In genomic region chr17:75034236-75034908, GRCh38 we compare ENCODE assay signal across 8 cellular contexts. TPM values are rescaled to one million over a fixed set of nuclear protein-coding genes. Genes with fewer than 3 reads are reported as not detected.
DNase-seq lines count a peak whose midpoint lies in the region; ATAC-seq and TF ChIP-seq lines count a peak whose summit lies in the region.

No MANE protein-coding gene starts in this region.

- 1 to 2% (median 1%) methylated on average over 24 to 43 of the region's 43 CpGs for WGBS in heart left ventricle, 4 donors
- WGBS in trophoblast cell (ENCODE audit: extremely low coverage, insufficient coverage, insufficient read length), result no CpG with 5 or more reads among the region's 43 CpGs

- H3K18ac ChIP-seq in trophoblast cell (ENCODE audit: low read length), result peak overlapping the region; percentile 36

- H3K27me3 ChIP-seq in adipocyte (replicated peaks; ENCODE audit: control insufficient read depth, insufficient read depth, low read length) (no peaks in the 10 kb centered on the region), heart left ventricle (no peaks in the 10 kb centered on the region), trophoblast cell (ENCODE audit: insufficient read depth, low read length) (no peaks in the 10 kb centered on the region), tibial artery (no peaks in the 10 kb centered on the region)

- H2BK5ac ChIP-seq in trophoblast cell (ENCODE audit: low read depth, low read length, poor library complexity), result peak overlapping the region; percentile 47

- H2AFZ ChIP-seq in trophoblast cell (ENCODE audit: insufficient read depth, low read length, poor library complexity), result peak overlapping the region; percentile 88

- no peak overlapping the region for H3K23ac ChIP-seq in trophoblast cell (ENCODE audit: low read length)

- no peak overlapping the region for H2BK12ac ChIP-seq in trophoblast cell (ENCODE audit: low read length)

- H3K9ac ChIP-seq in adipocyte (ENCODE audit: low read length) (peak overlapping the region; percentile 97), trophoblast cell (ENCODE audit: low read length) (peak overlapping the region; percentile 87)

- H3K4ac ChIP-seq in trophoblast cell (ENCODE audit: low read depth, low read length), result peak overlapping the region; percentile 57

- TF ChIP-seq CTCF in heart left ventricle (IDR thresholded peaks at IDR 0.05) (peak in 2 of 12 donors; percentile 6 to 15), tibial artery (IDR thresholded peaks at IDR 0.05) (peak in 1 of 2 experiments; percentile 6)

- peak overlapping the region; percentile 22 for H4K12ac ChIP-seq in trophoblast cell (ENCODE audit: low read depth, low read length)

- no peak for TF ChIP-seq POLR2A in heart left ventricle (IDR thresholded peaks at IDR 0.05)

- DNase-seq in ELR (ENCODE audit: low read depth) (peak; percentile 93), NCI-H1417 treated with DMSO at 0.1 percent for 48 hours (lab: John Stamatoyannopoulos, UW) (peak; percentile 65), SW480 (ENCODE audit: low spot score) (peak; percentile 93), adipocyte (ENCODE audit: low read depth) (peak; percentile 89), heart left ventricle (peak; percentile 84 to 90 (median 88)), trophoblast cell (peak; percentile 89 to 94), tibial artery (peak; percentile 89 to 93)

- H3K4me3 ChIP-seq in adipocyte (ENCODE audit: low read length) (peak overlapping the region; percentile 97), heart left ventricle (peak overlapping the region; percentile 47 to 83 (median 68)), trophoblast cell (ENCODE audit: low read depth, low read length) (peak overlapping the region; percentile 90), tibial artery (peak overlapping the region; percentile 71 to 96)

- peak overlapping the region; percentile 63 for H3K14ac ChIP-seq in trophoblast cell (ENCODE audit: low read length)

- peak overlapping the region; percentile 65 for H2BK120ac ChIP-seq in trophoblast cell (ENCODE audit: insufficient read depth, low read length, poor library complexity)

- H3K79me2 ChIP-seq in trophoblast cell (ENCODE audit: control insufficient read depth, insufficient read depth, low read length, poor library complexity), result peaks cover 5% of the 10 kb centered on the region

- intact Hi-C loops in heart left ventricle (cut with DNase I) (loop anchor here in 9 of 10 donors (2.0 to 10.0 kb wide), 8 partner anchors 22 to 220 kb away; partner anchors contain the start of genes CDR2L (in 3 of the 9), HID1 (in 1 of the 9) and MRPL58 (in 1 of the 9)), tibial artery (cut with DNase I; ENCODE audit: low total_unique reads) (loop anchor here (5.0 kb wide), 1 partner anchor 47 kb away; the partner anchor contains the start of gene CDR2L)

- H3K9me3 ChIP-seq in adipocyte (ENCODE audit: control insufficient read depth, low read length) (peaks cover 11% of the 10 kb centered on the region), heart left ventricle (peaks cover 0 to 6% (median 0%) of the 10 kb centered on the region in 12 donors), trophoblast cell (ENCODE audit: insufficient read depth, low read depth, low read length) (peaks cover 8% of the 10 kb centered on the region), tibial artery (no peaks in the 10 kb centered on the region)

- peak overlapping the region; percentile 67 for H4K91ac ChIP-seq in trophoblast cell (ENCODE audit: low read depth, low read length)

- H3K79me1 ChIP-seq in trophoblast cell (ENCODE audit: low read length), result peaks cover 10% of the 10 kb centered on the region

- no peak overlapping the region for H2AK5ac ChIP-seq in trophoblast cell (ENCODE audit: low read length)

- H3K4me2 ChIP-seq in trophoblast cell (ENCODE audit: low read length), result peak overlapping the region; percentile 67

- H3K36me3 ChIP-seq in adipocyte (ENCODE audit: control insufficient read depth, insufficient read depth, low read length, severe bottlenecking) (peaks cover 12% of the 10 kb centered on the region), heart left ventricle (peaks cover 0 to 20% (median 14%) of the 10 kb centered on the region in 9 donors), trophoblast cell (ENCODE audit: control insufficient read depth in 1 of 2, insufficient read depth in 2 of 2, low read length in 2 of 2) (peaks cover 6 to 9% of the 10 kb centered on the region in 2 experiments), tibial artery (peaks cover 11 to 14% (median 13%) of the 10 kb centered on the region in 3 donors)

- peaks cover 38% of the 10 kb centered on the region for H3K4me1 ChIP-seq in adipocyte (ENCODE audit: control insufficient read depth, insufficient read depth, low read length)
- H3K4me1 ChIP-seq in heart left ventricle, result peaks cover 0 to 50% (median 31%) of the 10 kb centered on the region in 12 donors
- peaks cover 0 to 10% of the 10 kb centered on the region in 2 experiments for H3K4me1 ChIP-seq in trophoblast cell (ENCODE audit: control insufficient read depth in 1 of 2, insufficient read depth in 2 of 2, low read length in 2 of 2)
- peaks cover 0 to 30% (median 22%) of the 10 kb centered on the region in 4 donors for H3K4me1 ChIP-seq in tibial artery

- peak; percentile 39 for ATAC-seq in HG02571 (IDR thresholded peaks at IDR 0.05; ENCODE audit: unreplicated experiment)
- peak; percentile 69 to 79 (median 75) for ATAC-seq in heart left ventricle

- H4K8ac ChIP-seq in trophoblast cell (ENCODE audit: low read depth, low read length), result peak overlapping the region; percentile 56

- H3K27ac ChIP-seq in heart left ventricle (peak overlapping the region; percentile 69 to 96 (median 86)), trophoblast cell (ENCODE audit: low read depth, low read length) (peak overlapping the region; percentile 69), tibial artery (peak overlapping the region; percentile 95 to 97)

RNA-seq across cellular contexts. Expression of gene ATP5PD, which starts 12.4 kb away (rescaled TPM):
- 1,000 to 10,000 TPM in 1 of 9 donors, 100 to 1,000 TPM in 8; 597 to 1,208 (median 875) TPM for total RNA-seq in heart left ventricle
- polyA plus RNA-seq in heart left ventricle, result 1,000 to 10,000 TPM in 1 of 2 donors, 100 to 1,000 TPM in 1; 725 to 2,623 TPM
- 250 and 260 TPM in 2 replicates for polyA plus RNA-seq in trophoblast cell (2013)

RNA-seq across cellular contexts. Expression of gene KCTD2, which starts 12.7 kb away (rescaled TPM):
- 10 to 100 TPM; 19.8 to 37.7 (median 31.5) TPM for total RNA-seq in heart left ventricle
- polyA plus RNA-seq in heart left ventricle, result 10 to 100 TPM; 15.7 to 38.7 TPM
- 17.4 and 18.4 TPM in 2 replicates for polyA plus RNA-seq in trophoblast cell (2013)

RNA-seq across cellular contexts. Expression of gene MRPL58, which starts 21.9 kb away (rescaled TPM):
- total RNA-seq in heart left ventricle, result 10 to 100 TPM; 41.0 to 89.4 (median 55.8) TPM
- polyA plus RNA-seq in heart left ventricle, result 10 to 100 TPM; 82.0 to 93.8 TPM
- polyA plus RNA-seq in trophoblast cell (2013), result 24.9 and 25.0 TPM in 2 replicates

RNA-seq across cellular contexts. Expression of gene CDR2L, which starts 46.9 kb away (rescaled TPM):
- total RNA-seq in heart left ventricle, result 10 to 100 TPM; 13.0 to 56.4 (median 18.1) TPM
- 10 to 100 TPM; 13.6 to 19.1 TPM for polyA plus RNA-seq in heart left ventricle
- 12.8 and 13.2 TPM in 2 replicates for polyA plus RNA-seq in trophoblast cell (2013)

RNA-seq across cellular contexts. Expression of gene SLC16A5, which starts 53.4 kb away (rescaled TPM):
- 10 to 100 TPM in 6 of 9 donors, 1 to 10 TPM in 3; 4.8 to 23.3 (median 11.1) TPM for total RNA-seq in heart left ventricle
- polyA plus RNA-seq in heart left ventricle, result 1 to 10 TPM; 4.3 to 7.8 TPM
- polyA plus RNA-seq in trophoblast cell (2013), result 18.8 and 19.2 TPM in 2 replicates

Comparison
In these comparisons a context has a peak if more than half of its experiments do, and no peak if none do; other contexts are left out.
1. Peak in every context shown above with its lines: DNase-seq, ATAC-seq, H3K4me3 ChIP-seq and H3K27ac ChIP-seq.